In the genomic region with DNA sequence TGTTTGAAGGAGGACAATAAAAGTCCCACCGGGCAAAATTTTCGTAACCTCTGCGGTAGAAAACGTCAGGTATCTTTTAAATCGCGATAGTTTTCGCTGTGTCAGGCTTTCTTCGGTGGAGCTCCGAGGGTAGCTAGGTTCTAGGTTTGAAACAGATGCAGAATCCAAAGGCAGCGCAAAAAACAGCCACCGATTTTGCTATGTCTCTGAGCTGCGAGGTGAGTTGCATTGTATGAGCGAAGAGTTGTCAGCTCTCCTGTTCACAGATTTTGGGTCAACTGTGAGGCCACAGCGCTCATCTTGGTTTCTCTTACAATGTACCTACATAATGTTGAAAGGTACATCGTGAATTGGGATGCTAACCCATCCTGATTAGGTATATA, we compare ENCODE assay signal across 1 cellular context.
TF ChIP-seq lines count a peak whose summit lies in the region.

No MANE protein-coding gene starts in this region.

TF ChIP-seq in IMR-90, 13 proteins besides CTCF, POLR2A, EP300 and RAD21:
- no peak for TF ChIP-seq CEBPB (IDR thresholded peaks at IDR 0.05; ENCODE audit: low read depth, low read length)
- peak; percentile 81 for TF ChIP-seq MAFK (IDR thresholded peaks at IDR 0.05; ENCODE audit: low read depth, low read length)
